In the genomic region with DNA sequence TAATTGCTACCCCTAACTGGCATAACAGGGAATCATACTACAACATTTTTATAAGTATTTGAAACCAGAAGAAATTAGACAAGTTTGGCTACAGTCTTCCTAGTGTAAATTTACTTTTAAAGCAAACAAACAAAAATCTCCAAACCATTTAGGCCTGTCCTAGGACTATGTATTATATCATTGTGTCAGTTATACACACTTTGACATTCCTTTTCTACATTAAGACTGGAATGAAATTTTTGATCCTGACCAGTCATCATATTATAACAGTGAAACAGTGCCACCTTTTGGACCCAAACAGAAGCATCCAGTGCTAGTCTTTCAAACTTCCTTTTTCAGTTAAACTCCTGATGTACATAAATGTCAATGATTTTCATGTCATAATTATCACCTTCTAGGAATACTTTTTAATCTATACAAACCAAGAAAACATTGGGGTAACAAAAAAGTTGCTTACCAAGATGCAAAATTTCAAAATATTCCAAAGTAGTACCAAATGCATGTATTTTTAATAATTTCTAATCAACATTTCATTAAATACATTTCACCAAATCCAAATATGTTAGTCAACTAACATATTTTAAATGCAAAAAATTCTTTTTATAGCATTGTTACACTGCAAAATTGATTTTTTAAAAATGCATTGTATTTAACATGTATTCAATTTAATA, we compare ENCODE assay signal across 8 cellular contexts.
A peak's percentile ranks its signal among the peaks of the same experiment; 100 is the strongest.
DNase-seq lines count a peak whose midpoint lies in the region; ATAC-seq, FAIRE-seq and TF ChIP-seq lines count a peak whose summit lies in the region.

No MANE protein-coding gene starts in this region.

- ATAC-seq in A549 (peak; percentile 80 to 87), HG03060 (IDR thresholded peaks at IDR 0.05; ENCODE audit: low read depth, unreplicated experiment) (peak; percentile 80)

- peak; percentile 55 to 74 for DNase-seq in A549 (ENCODE audit: low read depth in 1 of 2, low spot score in 1 of 2)
- peak; percentile 29 for DNase-seq in GM10266 (ENCODE audit: extremely low spot score)
- DNase-seq in NCI-H2171 (lab: John Stamatoyannopoulos, UW), result peak; percentile 67
- no peak for DNase-seq in ascending aorta (ENCODE audit: low spot score in 2 of 2)
- peak; percentile 11 for DNase-seq in iPS DF 6.9 (ENCODE audit: low read depth, low spot score)
- no peak for DNase-seq in tibial artery
- no peak for DNase-seq in activated T-cell treated with anti-CD3 and anti-CD28 coated beads, Interleukin-2, amount 50 U/mL, for 48 hours

- H3K36me3 ChIP-seq in ascending aorta (no peaks in the 10 kb centered on the region), iPS DF 6.9 (ENCODE audit: control insufficient read depth, insufficient read depth, low read length) (no peaks in the 10 kb centered on the region), tibial artery (no peaks in the 10 kb centered on the region)

- peak; percentile 94 for FAIRE-seq in A549 (lab: Jason Lieb, UNC)

- H3K9me3 ChIP-seq in A549 (no peaks in the 10 kb centered on the region), ascending aorta (no peaks in the 10 kb centered on the region), iPS DF 6.9 (ENCODE audit: control insufficient read depth, insufficient read depth, low read length) (no peaks in the 10 kb centered on the region), tibial artery (no peaks in the 10 kb centered on the region)

- POLR2A ChIA-PET in A549 (lab: Yijun Ruan, JAX), result no interaction called here

- no peaks in the 10 kb centered on the region for H3K27me3 ChIP-seq in ascending aorta
- H3K27me3 ChIP-seq in iPS DF 6.9 (ENCODE audit: control insufficient read depth, insufficient read depth, low read length), result no peaks in the 10 kb centered on the region
- no peaks in the 10 kb centered on the region for H3K27me3 ChIP-seq in tibial artery

- H3K4me2 ChIP-seq in A549, result peak overlapping the region; percentile 15; the same call in 1 of the 3 replicates

- no peak for TF ChIP-seq EP300 in A549 (IDR thresholded peaks at IDR 0.05)

- H3K27ac ChIP-seq in A549, result peak overlapping the region; percentile 52 to 76; a peak in 4 of 6 replicates
- H3K27ac ChIP-seq in ascending aorta, result no peak overlapping the region
- no peak overlapping the region for H3K27ac ChIP-seq in iPS DF 6.9 (ENCODE audit: low read length)
- H3K27ac ChIP-seq in tibial artery, result no peak overlapping the region

- TF ChIP-seq RAD21 in A549 (conservative IDR thresholded peaks at IDR 0.05 in 1 of 2, IDR thresholded peaks at IDR 0.05 in 1 of 2), result peak; percentile 91 to 95

- H3K4me3 ChIP-seq in A549, result no peak overlapping the region
- no peak overlapping the region for H3K4me3 ChIP-seq in ascending aorta
- H3K4me3 ChIP-seq in iPS DF 6.9 (ENCODE audit: low read length), result no peak overlapping the region
- no peak overlapping the region for H3K4me3 ChIP-seq in tibial artery

- TF ChIP-seq POLR2A in A549 (IDR thresholded peaks at IDR 0.05; ENCODE audit: low read length), result no peak

- intact Hi-C loops in ascending aorta (cut with DNase I), result loop anchor here (2.0 kb wide), 1 partner anchor 396 kb away; the partner anchor contains the start of gene LRRN3
- intact Hi-C loops in tibial artery (cut with DNase I; ENCODE audit: low total_unique reads), result loop anchor here (5.0 kb wide), 1 partner anchor 394 kb away; the partner anchor contains the start of gene LRRN3

- CTCF ChIA-PET in A549 (lab: Yijun Ruan, JAX), result no interaction called here

- TF ChIP-seq CTCF in A549 (IDR thresholded peaks at IDR 0.05) (peak; percentile 91), GM10266 (IDR thresholded peaks at IDR 0.05; ENCODE audit: control insufficient read depth, insufficient read depth, low read depth, missing control alignments) (peak; percentile 68), ascending aorta (IDR thresholded peaks at IDR 0.05) (peak; percentile 48 to 70 (median 57)), tibial artery (IDR thresholded peaks at IDR 0.05) (peak; percentile 75 to 76)

- peaks cover 21% of the 10 kb centered on the region for H3K4me1 ChIP-seq in A549
- H3K4me1 ChIP-seq in ascending aorta, result no peaks in the 10 kb centered on the region
- no peaks in the 10 kb centered on the region for H3K4me1 ChIP-seq in iPS DF 6.9 (ENCODE audit: control insufficient read depth, insufficient read depth, low read length)
- peaks cover 0 to 3% (median 0%) of the 10 kb centered on the region in 4 donors for H3K4me1 ChIP-seq in tibial artery

TF ChIP-seq in A549, 52 proteins besides CTCF, POLR2A, EP300 and RAD21:
- TF ChIP-seq SMC3 (IDR thresholded peaks at IDR 0.05) (peak; percentile 92), MAFK (IDR thresholded peaks at IDR 0.05; ENCODE audit: partially characterized antibody) (peak; percentile 67), JUN (IDR thresholded peaks at IDR 0.05) (no peak), HOXA7 (CRISPR knock-in tag; IDR thresholded peaks at IDR 0.05) (peak; percentile 21; the same call in 1 of the 2 replicates)

Comparison
In these comparisons a context has a peak if more than half of its experiments do, and no peak if none do; other contexts are left out.
1. DNase-seq: peak in A549 (2 of 2), GM10266 (single experiment), NCI-H2171 (single experiment) and iPS DF 6.9 (single experiment); none in ascending aorta (0 of 2), tibial artery (0 of 2) and activated T-cell treated with anti-CD3 and anti-CD28 coated beads, Interleukin-2, amount 50 U/mL, for 48 hours (0 of 2).
2. H3K27ac ChIP-seq: peak in A549 (2 of 2); none in ascending aorta (0 of 2), iPS DF 6.9 (single experiment) and tibial artery (0 of 2).
3. Peak in every context shown above with its lines, with median percentiles within 50 percentile points of each other: CTCF ChIP-seq.